9 cellular contexts compared by ENCODE assay signal in genomic region chr6:13908955-13909381, GRCh38. TPM values are rescaled to one million over a fixed set of nuclear protein-coding genes. Genes with fewer than 3 reads are reported as not detected.
DNase-seq lines count a peak whose midpoint lies in the region; ATAC-seq, FAIRE-seq and TF ChIP-seq lines count a peak whose summit lies in the region.
"Had no signal": no experiment of that assay in that cellular context is flagged by ENCODE, and none has a peak within 500 bp of the region (broad histone marks: within the 10 kb centered on the region; RNA-seq: fewer than 3 reads in every experiment).

No MANE protein-coding gene starts in this region.

- TF ChIP-seq CTCF in OCI-LY1 (IDR thresholded peaks at IDR 0.05; ENCODE audit: low read length), result peak; percentile 85
- peak; percentile 95 for TF ChIP-seq CTCF in foreskin keratinocyte (conservative IDR thresholded peaks at IDR 0.05)
- TF ChIP-seq CTCF in pancreas (IDR thresholded peaks at IDR 0.05), result peak; percentile 30 to 60 (median 60)

- H3K27me3 Mint-ChIP-seq in activated T-helper 2 cell treated with anti-CD3 and anti-CD28 coated beads, Interferon-gamma antibody, Interleukin-2, Interleukin-4, amounts not matched to agents 10 μg/mL and 5 μg/mL and 100 μg/mL, durations not matched to agents 14 hours and 24 hours and 36 hours (ENCODE audit: low read depth), result peaks cover 70% of the 10 kb centered on the region

- H3K79me2 ChIP-seq in OCI-LY1 (ENCODE audit: insufficient read depth, low read length), result no peaks in the 10 kb centered on the region

- no peaks in the 10 kb centered on the region for H3K9me3 ChIP-seq in OCI-LY1 (ENCODE audit: low read length)
- H3K9me3 ChIP-seq in pancreas, result no peaks in the 10 kb centered on the region
- H3K9me3 ChIP-seq: BLaER1 had no signal

- no peaks in the 10 kb centered on the region for H3K9me3 Mint-ChIP-seq in activated T-helper 2 cell treated with anti-CD3 and anti-CD28 coated beads, Interferon-gamma antibody, Interleukin-2, Interleukin-4, amounts not matched to agents 10 μg/mL and 5 μg/mL and 100 μg/mL, durations not matched to agents 14 hours and 24 hours and 36 hours

- ATAC-seq in foreskin keratinocyte (peak; percentile 60), pancreas (peak; percentile 58 to 94 (median 92)), GM19467 (IDR thresholded peaks at IDR 0.05; ENCODE audit: unreplicated experiment) (no peak)

- FAIRE-seq in pancreas (lab: Jason Lieb, UNC), result peak; percentile 60

- H3K4me1 ChIP-seq in OCI-LY1 (ENCODE audit: insufficient read depth, low read length, severe bottlenecking) (no peaks in the 10 kb centered on the region), foreskin keratinocyte (peaks cover 10% of the 10 kb centered on the region), pancreas (no peaks in the 10 kb centered on the region)

- no peaks in the 10 kb centered on the region for H3K36me3 Mint-ChIP-seq in activated T-helper 2 cell treated with anti-CD3 and anti-CD28 coated beads, Interferon-gamma antibody, Interleukin-2, Interleukin-4, amounts not matched to agents 10 μg/mL and 5 μg/mL and 100 μg/mL, durations not matched to agents 14 hours and 24 hours and 36 hours (ENCODE audit: low read depth)

- no peak overlapping the region for H3K4me3 Mint-ChIP-seq in activated T-helper 2 cell treated with anti-CD3 and anti-CD28 coated beads, Interferon-gamma antibody, Interleukin-2, Interleukin-4, amounts not matched to agents 10 μg/mL and 5 μg/mL and 100 μg/mL, durations not matched to agents 14 hours and 24 hours and 36 hours (ENCODE audit: low read depth)

- H3K36me3 ChIP-seq in OCI-LY1 (ENCODE audit: insufficient read depth, low read length), result no peaks in the 10 kb centered on the region
- H3K36me3 ChIP-seq in pancreas, result no peaks in the 10 kb centered on the region
- H3K36me3 ChIP-seq: BLaER1 had no signal

- H3F3A ChIP-seq in OCI-LY1 (ENCODE audit: insufficient read depth, low read length), result no peaks in the 10 kb centered on the region

- no peak overlapping the region for H3K4me3 ChIP-seq in OCI-LY1 (ENCODE audit: low read depth, low read length, poor library complexity, severe bottlenecking)
- H3K4me3 ChIP-seq in pancreas, result no peak overlapping the region
- H3K4me3 ChIP-seq: BLaER1 had no signal

- H4K20me1 ChIP-seq in OCI-LY1 (ENCODE audit: insufficient read depth, low read length), result no peaks in the 10 kb centered on the region; the same call in 1 of the 2 replicates
- H4K20me1 ChIP-seq: BLaER1 had no signal

- no peak overlapping the region for H3K27ac Mint-ChIP-seq in activated T-helper 2 cell treated with anti-CD3 and anti-CD28 coated beads, Interferon-gamma antibody, Interleukin-2, Interleukin-4, amounts not matched to agents 10 μg/mL and 5 μg/mL and 100 μg/mL, durations not matched to agents 14 hours and 24 hours and 36 hours

- no peak overlapping the region for H3K4me2 ChIP-seq in OCI-LY1 (ENCODE audit: low read length)
- H3K4me2 ChIP-seq: BLaER1 had no signal

- H3K9me2 ChIP-seq in OCI-LY1 (ENCODE audit: low read depth, low read length), result no peaks in the 10 kb centered on the region

- 2 to 4% methylated on average over 3 of the region's 3 CpGs for WGBS in pancreas, 2 donors

- no peak overlapping the region for H3K9ac ChIP-seq in OCI-LY1 (ENCODE audit: low read length)
- H3K9ac ChIP-seq: BLaER1 had no signal

- intact Hi-C loops in activated T-helper 2 cell treated with anti-CD3 and anti-CD28 coated beads, Interferon-gamma antibody, Interleukin-2, Interleukin-4, amounts not matched to agents 10 μg/mL and 5 μg/mL and 100 μg/mL, durations not matched to agents 14 hours and 24 hours and 36 hours (cut with micrococcal nuclease), result loop anchor here (1.0 to 2.0 kb wide), 3 partner anchors 136 to 235 kb away; no protein-coding TSS in a partner anchor
- intact Hi-C loops in pancreas (cut with DNase I), result loop anchor here in 2 of 3 donors (5.0 to 10.0 kb wide), 2 partner anchors 156 to 233 kb away; no protein-coding TSS in a partner anchor

- DNase-seq in DMS 273 (lab: John Stamatoyannopoulos, UW; ENCODE audit: unreplicated experiment) (peak; percentile 78), DMS 273 treated with DMSO at 0.1 percent for 48 hours (lab: John Stamatoyannopoulos, UW) (no peak), KG1 (lab: John Stamatoyannopoulos, UW) (peak; percentile 23), foreskin keratinocyte (peak in 1 of 2 donors; percentile 55), pancreas (peak in 4 of 6 donors; percentile 14 to 44 (median 29))
- DNase-seq in activated T-helper 2 cell treated with anti-CD3 and anti-CD28 coated beads, Interferon-gamma antibody, Interleukin-2, Interleukin-4, amounts not matched to agents 10 μg/mL and 5 μg/mL and 100 μg/mL, durations not matched to agents 14 hours and 24 hours and 36 hours (ENCODE audit: low spot score), result peak; percentile 20

- H3K27me3 ChIP-seq in OCI-LY1 (ENCODE audit: insufficient read depth, low read length) (no peaks in the 10 kb centered on the region), foreskin keratinocyte (peaks cover 23% of the 10 kb centered on the region), pancreas (peaks cover 0 to 5% (median 2%) of the 10 kb centered on the region in 4 donors)
- H3K27me3 ChIP-seq: BLaER1 had no signal

- peaks cover 10% of the 10 kb centered on the region for H3K4me1 Mint-ChIP-seq in activated T-helper 2 cell treated with anti-CD3 and anti-CD28 coated beads, Interferon-gamma antibody, Interleukin-2, Interleukin-4, amounts not matched to agents 10 μg/mL and 5 μg/mL and 100 μg/mL, durations not matched to agents 14 hours and 24 hours and 36 hours (ENCODE audit: low read depth)

- no peak overlapping the region for H3K27ac ChIP-seq in OCI-LY1 (ENCODE audit: low read depth, low read length, poor library complexity, severe bottlenecking)
- no peak overlapping the region for H3K27ac ChIP-seq in foreskin keratinocyte
- H3K27ac ChIP-seq in pancreas, result no peak overlapping the region
- H3K27ac ChIP-seq: BLaER1 had no signal

- no peak overlapping the region for H2AFZ ChIP-seq in OCI-LY1 (ENCODE audit: low read length)

RNA-seq across cellular contexts. Expression of gene RNF182, which starts 15.8 kb away (rescaled TPM):
- not detected in 2 replicates for total RNA-seq in activated T-helper 2 cell treated with anti-CD3 and anti-CD28 coated beads, Interferon-gamma antibody, Interleukin-2, Interleukin-4, amounts not matched to agents 10 μg/mL and 5 μg/mL and 100 μg/mL, durations not matched to agents 14 hours and 24 hours and 36 hours
- 0.67 and 0.85 TPM in 2 replicates for total RNA-seq in foreskin keratinocyte
- 0.27 and 0.30 TPM in 2 replicates for polyA plus RNA-seq in foreskin keratinocyte
- total RNA-seq in pancreas, result 1 to 10 TPM in 1 of 6 donors, under 1 TPM in 5; 0.38 to 2.2 (median 0.77) TPM
- 1 to 10 TPM in 1 of 2 donors, under 1 TPM in 1; 0.34 to 1.2 TPM for polyA plus RNA-seq in pancreas
